ENCODE assay signal across 18 cellular contexts in the genomic region with DNA sequence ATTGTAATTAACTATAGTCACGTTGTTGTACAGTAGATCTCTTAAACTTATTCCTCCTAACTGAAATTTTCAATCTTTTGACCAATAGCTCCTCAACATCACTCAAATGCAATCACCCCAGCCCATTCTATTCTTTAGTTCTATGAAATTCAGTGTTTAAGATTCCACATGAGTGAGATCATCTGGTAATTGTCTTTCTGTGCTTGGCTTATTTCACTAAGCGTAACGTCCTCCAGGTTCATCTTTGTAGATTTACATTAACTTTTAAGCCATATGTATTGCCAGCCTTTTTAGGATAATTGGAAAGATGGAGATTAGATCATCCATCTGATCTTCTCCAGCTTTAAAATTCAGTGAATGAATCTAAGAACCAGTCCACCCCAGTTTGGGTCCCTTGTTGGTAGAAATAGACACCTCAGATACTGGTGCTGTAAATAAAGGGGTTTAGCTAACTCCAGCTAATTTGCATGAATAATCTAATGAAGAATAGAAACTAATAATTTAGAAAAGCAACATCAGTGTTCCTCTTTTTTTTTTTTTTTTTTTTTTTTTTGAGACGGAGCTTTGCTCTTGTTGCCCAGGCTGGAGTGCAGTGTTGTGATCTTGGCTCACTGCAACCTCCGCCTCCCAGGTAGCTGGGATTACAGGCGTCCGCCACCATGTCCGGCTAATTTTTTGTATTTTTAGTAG. TPM values are rescaled to one million over a fixed set of nuclear protein-coding genes. Genes with fewer than 3 reads are reported as not detected.
DNase-seq lines count a peak whose midpoint lies in the region; ATAC-seq and TF ChIP-seq lines count a peak whose summit lies in the region.
"Had no signal": no experiment of that assay in that cellular context is flagged by ENCODE, and none has a peak within 500 bp of the region (broad histone marks: within the 10 kb centered on the region; RNA-seq: fewer than 3 reads in every experiment).

No MANE protein-coding gene starts in this region.

- POLR2A ChIA-PET in activated naive CD8-positive, alpha-beta T cell treated with anti-CD3 and anti-CD28 coated beads, Interleukin-2, amount 10 ng/mL, durations not matched to agents 7 days and 5 days (lab: Charles Lee): interaction anchor here (4.2 kb wide), 1 partner anchor 7 kb away, joined by 26 read pairs; a partner anchor contains a TSS
- POLR2A ChIA-PET in Panc1 (lab: Charles Lee): interaction anchor here (0.5 to 2.0 kb wide), 7 partner anchors 8 to 687 kb away, joined by 3 to 17 read pairs (median 7); no protein-coding TSS in a partner anchor

- no peak for DNase-seq in activated naive CD8-positive, alpha-beta T cell treated with anti-CD3 and anti-CD28 coated beads, Interleukin-2, amount 10 ng/mL, durations not matched to agents 7 days and 5 days
- no peak for DNase-seq in activated naive CD8-positive, alpha-beta T cell treated with anti-CD3 and anti-CD28 coated beads for 36 hours
- DNase-seq in Panc1 (ENCODE audit: low read depth, low spot score): no peak
- peak; percentile 53 for DNase-seq in glomerular visceral epithelial cell (ENCODE audit: extremely low spot score)
- no peak for DNase-seq in smooth muscle cell (lab: John Stamatoyannopoulos, UW; ENCODE audit: unreplicated experiment)
- no peak for DNase-seq in heart left ventricle
- DNase-seq: activated CD4-positive, alpha-beta T cell treated with anti-CD3 and anti-CD28 coated beads, Interleukin-2, amount 50 U/mL, for 4 hours; DMS79; foreskin melanocyte; left cardiac atrium; NCI-H1092 treated with DMSO at 0.1 percent for 48 hours; NCI-H524; Right ventricle myocardium superior; stimulated activated CD4-positive, alpha-beta T cell treated with anti-CD3 and anti-CD28 coated beads, Interleukin-4, amount 100 ng/mL, for 4 hours had no signal

- H3K9ac ChIP-seq in smooth muscle cell (ENCODE audit: low read depth): no peak overlapping the region
- H3K9ac ChIP-seq: KMS-11 had no signal

- H3K27me3 ChIP-seq in Panc1 (ENCODE audit: control insufficient read depth, insufficient read depth, low read length) (no peaks in the 10 kb centered on the region), smooth muscle cell (ENCODE audit: low read depth) (no peaks in the 10 kb centered on the region), heart left ventricle (no peaks in the 10 kb centered on the region)

- no peak overlapping the region for H3K4me3 ChIP-seq in Panc1 (ENCODE audit: low read depth in 2 of 2, low read length in 2 of 2)
- no peak overlapping the region for H3K4me3 ChIP-seq in smooth muscle cell
- no peak overlapping the region for H3K4me3 ChIP-seq in heart left ventricle

- no peak for ATAC-seq in activated naive CD8-positive, alpha-beta T cell treated with anti-CD3 and anti-CD28 coated beads, Interleukin-2, amount 10 ng/mL, durations not matched to agents 7 days and 5 days (ENCODE audit: low read depth)
- ATAC-seq in Panc1: no peak
- no peak for ATAC-seq in HG03159 (IDR thresholded peaks at IDR 0.05; ENCODE audit: unreplicated experiment)
- ATAC-seq in HG03196 (IDR thresholded peaks at IDR 0.05; ENCODE audit: unreplicated experiment): no peak
- no peak for ATAC-seq in heart left ventricle
- ATAC-seq: left cardiac atrium had no signal

- H3K27ac Mint-ChIP-seq in activated naive CD8-positive, alpha-beta T cell treated with anti-CD3 and anti-CD28 coated beads, Interleukin-2, amount 10 ng/mL, durations not matched to agents 7 days and 5 days: peak overlapping the region; percentile 54
- no peak overlapping the region for H3K27ac Mint-ChIP-seq in activated naive CD8-positive, alpha-beta T cell treated with anti-CD3 and anti-CD28 coated beads for 36 hours
- H3K27ac Mint-ChIP-seq: dendritic cell treated with granulocyte-macrophage colony-stimulating factor and Interleukin-4, amounts not matched to agents 40 ng/mL and 50 ng/mL, for 4 days had no signal

- H3K9me3 ChIP-seq in Panc1 (ENCODE audit: control insufficient read depth, insufficient read depth, low read depth, low read length) (no peaks in the 10 kb centered on the region), smooth muscle cell (replicated peaks; ENCODE audit: low read depth) (no peaks in the 10 kb centered on the region), heart left ventricle (no peaks in the 10 kb centered on the region)

- H2AFZ ChIP-seq in smooth muscle cell (ENCODE audit: low read depth): no peak overlapping the region

- H3K4me3 Mint-ChIP-seq in activated naive CD8-positive, alpha-beta T cell treated with anti-CD3 and anti-CD28 coated beads, Interleukin-2, amount 10 ng/mL, durations not matched to agents 7 days and 5 days: no peak overlapping the region
- H3K4me3 Mint-ChIP-seq in activated naive CD8-positive, alpha-beta T cell treated with anti-CD3 and anti-CD28 coated beads for 36 hours: no peak overlapping the region

- no peaks in the 10 kb centered on the region for H3K27me3 Mint-ChIP-seq in activated naive CD8-positive, alpha-beta T cell treated with anti-CD3 and anti-CD28 coated beads, Interleukin-2, amount 10 ng/mL, durations not matched to agents 7 days and 5 days
- H3K27me3 Mint-ChIP-seq in activated naive CD8-positive, alpha-beta T cell treated with anti-CD3 and anti-CD28 coated beads for 36 hours: no peaks in the 10 kb centered on the region
- H3K27me3 Mint-ChIP-seq: dendritic cell treated with granulocyte-macrophage colony-stimulating factor and Interleukin-4, amounts not matched to agents 40 ng/mL and 50 ng/mL, for 4 days had no signal

- peaks cover 71% of the 10 kb centered on the region for H3K79me2 ChIP-seq in smooth muscle cell (ENCODE audit: low read depth)

- intact Hi-C loops in Panc1 (cut with micrococcal nuclease; ENCODE audit: unreplicated experiment) (no loop called here), heart left ventricle (cut with DNase I) (no loop called here)

- H3F3A ChIP-seq in smooth muscle cell (ENCODE audit: low read depth): peaks cover 65% of the 10 kb centered on the region

- TF ChIP-seq POLR2A in heart left ventricle (IDR thresholded peaks at IDR 0.05): no peak

- no TSS peak for BruUV-seq in Panc1 (replicated peaks; lab: Mats Ljungman, UMichigan)

- no peak overlapping the region for H3K4me2 ChIP-seq in smooth muscle cell
- H3K4me2 ChIP-seq: KMS-11 had no signal

- WGBS in smooth muscle cell (ENCODE audit: low lambda C conversion rate): 78% methylated on average over 8 of the region's 8 CpGs
- 87 to 91% (median 89%) methylated on average over 8 of the region's 8 CpGs for WGBS in heart left ventricle, 4 donors

- H3K36me3 ChIP-seq in Panc1 (ENCODE audit: control insufficient read depth, insufficient read depth, low read length) (peaks cover 52% of the 10 kb centered on the region), smooth muscle cell (ENCODE audit: low read depth) (peaks cover 10% of the 10 kb centered on the region), heart left ventricle (peaks cover 0 to 56% (median 45%) of the 10 kb centered on the region in 9 donors)

- H3K4me1 ChIP-seq in Panc1 (ENCODE audit: control insufficient read depth, insufficient read depth, low read length): peaks cover 92% of the 10 kb centered on the region
- peaks cover 20% of the 10 kb centered on the region for H3K4me1 ChIP-seq in smooth muscle cell (ENCODE audit: low read depth)
- H3K4me1 ChIP-seq in heart left ventricle: peaks cover 10 to 73% (median 49%) of the 10 kb centered on the region in 12 donors

- H3K27ac ChIP-seq in Panc1 (ENCODE audit: low read length): peak overlapping the region; percentile 99
- peak overlapping the region; percentile 99 for H3K27ac ChIP-seq in smooth muscle cell (ENCODE audit: low read depth)
- no peak overlapping the region for H3K27ac ChIP-seq in heart left ventricle
- H3K27ac ChIP-seq: KMS-11 had no signal

- peaks cover 94% of the 10 kb centered on the region for H4K20me1 ChIP-seq in smooth muscle cell (ENCODE audit: low read depth)

- H3K4me1 Mint-ChIP-seq in activated naive CD8-positive, alpha-beta T cell treated with anti-CD3 and anti-CD28 coated beads, Interleukin-2, amount 10 ng/mL, durations not matched to agents 7 days and 5 days: peaks cover 84% of the 10 kb centered on the region
- peaks cover 73% of the 10 kb centered on the region for H3K4me1 Mint-ChIP-seq in activated naive CD8-positive, alpha-beta T cell treated with anti-CD3 and anti-CD28 coated beads for 36 hours

- no peak for TF ChIP-seq CTCF in Panc1 (IDR thresholded peaks at IDR 0.05)
- no peak for TF ChIP-seq CTCF in smooth muscle cell (IDR thresholded peaks at IDR 0.05; ENCODE audit: borderline replicate concordance, insufficient read depth, poor library complexity, severe bottlenecking)
- TF ChIP-seq CTCF in heart left ventricle (IDR thresholded peaks at IDR 0.05): no peak

- H3K9me3 Mint-ChIP-seq in activated naive CD8-positive, alpha-beta T cell treated with anti-CD3 and anti-CD28 coated beads, Interleukin-2, amount 10 ng/mL, durations not matched to agents 7 days and 5 days: no peaks in the 10 kb centered on the region
- H3K9me3 Mint-ChIP-seq in activated naive CD8-positive, alpha-beta T cell treated with anti-CD3 and anti-CD28 coated beads for 36 hours: peaks cover 2% of the 10 kb centered on the region
- H3K9me3 Mint-ChIP-seq: dendritic cell treated with granulocyte-macrophage colony-stimulating factor and Interleukin-4, amounts not matched to agents 40 ng/mL and 50 ng/mL, for 4 days had no signal

- H3K36me3 Mint-ChIP-seq in activated naive CD8-positive, alpha-beta T cell treated with anti-CD3 and anti-CD28 coated beads, Interleukin-2, amount 10 ng/mL, durations not matched to agents 7 days and 5 days: peaks cover 67% of the 10 kb centered on the region
- peaks cover 65% of the 10 kb centered on the region for H3K36me3 Mint-ChIP-seq in activated naive CD8-positive, alpha-beta T cell treated with anti-CD3 and anti-CD28 coated beads for 36 hours

- in situ Hi-C loops in Panc1 (cut with HindIII; ENCODE audit: low pct_unique_long_range_greater_than_20kb, low sequenced_read_pairs): no loop called here

- CTCF ChIA-PET in Panc1 (lab: Charles Lee): no interaction called here

RNA-seq across cellular contexts. Expression of a gene that starts 7.0 kb away (rescaled TPM):
- total RNA-seq in activated naive CD8-positive, alpha-beta T cell treated with anti-CD3 and anti-CD28 coated beads, Interleukin-2, amount 10 ng/mL, durations not matched to agents 7 days and 5 days: 100 to 1,000 TPM; 529 to 544 TPM
- 100 to 1,000 TPM; 225 to 235 TPM for total RNA-seq in activated naive CD8-positive, alpha-beta T cell treated with anti-CD3 and anti-CD28 coated beads for 36 hours
- total RNA-seq in Panc1 (2021; ENCODE audit: unreplicated experiment): 1,621 TPM
- polyA plus RNA-seq in Panc1 (2012; ENCODE audit: insufficient read length): 1,294 TPM
- 339 and 477 TPM in 2 replicates for total RNA-seq in smooth muscle cell
- polyA plus RNA-seq in smooth muscle cell: 1,351 and 2,073 TPM in 2 replicates
- 100 to 1,000 TPM in 7 of 9 donors, 10 to 100 TPM in 2; 55.5 to 403 (median 156) TPM for total RNA-seq in heart left ventricle
- polyA plus RNA-seq in heart left ventricle: 100 to 1,000 TPM; 258 to 387 TPM

RNA-seq across cellular contexts. Expression of a gene that starts 50.2 kb away (rescaled TPM):
- total RNA-seq in activated naive CD8-positive, alpha-beta T cell treated with anti-CD3 and anti-CD28 coated beads, Interleukin-2, amount 10 ng/mL, durations not matched to agents 7 days and 5 days: 100 to 1,000 TPM; 241 to 262 TPM
- total RNA-seq in activated naive CD8-positive, alpha-beta T cell treated with anti-CD3 and anti-CD28 coated beads for 36 hours: 100 to 1,000 TPM; 162 to 165 TPM
- total RNA-seq in Panc1 (2021; ENCODE audit: unreplicated experiment) (474 TPM), smooth muscle cell (990 and 1,481 TPM in 2 replicates), heart left ventricle (100 to 1,000 TPM in 4 of 9 donors, 10 to 100 TPM in 5; 44.9 to 368 (median 80.7) TPM)
- polyA plus RNA-seq in Panc1 (2012; ENCODE audit: insufficient read length): 692 TPM
- polyA plus RNA-seq in smooth muscle cell (2,824 and 4,054 TPM in 2 replicates), heart left ventricle (100 to 1,000 TPM; 179 to 571 TPM)

Comparison
In these comparisons a context has a peak if more than half of its experiments do, and no peak if none do; other contexts are left out.
1. H3K27ac ChIP-seq: peak in Panc1 (single experiment) and smooth muscle cell (single experiment); none in heart left ventricle (0 of 12).